In the genomic region with DNA sequence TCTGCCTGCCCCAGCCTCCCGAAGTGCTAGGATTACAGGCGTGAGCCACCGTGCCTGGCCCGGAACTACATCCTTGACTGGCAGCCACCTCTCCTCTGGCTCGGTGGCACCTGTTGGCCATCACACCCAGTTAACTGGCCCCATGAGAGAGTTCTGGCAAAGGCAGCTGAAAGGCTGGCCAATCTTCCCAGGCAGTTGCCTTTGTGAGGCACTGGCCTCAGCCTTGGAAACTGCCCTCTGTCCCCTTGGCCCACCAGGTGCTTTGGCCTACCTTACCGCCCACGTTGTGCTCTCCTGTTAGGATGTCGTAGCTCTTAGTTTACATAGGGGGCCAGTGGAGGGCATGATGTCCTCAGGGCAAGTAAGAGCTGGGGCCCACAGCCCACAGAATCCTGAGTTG, we compare ENCODE assay signal across 2 cellular contexts.
TF ChIP-seq lines count a peak whose summit lies in the region.

No MANE protein-coding gene starts in this region.

TF ChIP-seq in GM23338, 12 proteins besides CTCF, POLR2A, EP300 and RAD21 (continues in another document):
- no peak for TF ChIP-seq POLR2AphosphoS5 (IDR thresholded peaks at IDR 0.05; ENCODE audit: low read depth)
- TF ChIP-seq CREB1 (CRISPR knock-in tag; IDR thresholded peaks at IDR 0.05; ENCODE audit: low read depth), result no peak
- no peak for TF ChIP-seq STAT1 (IDR thresholded peaks at IDR 0.05; ENCODE audit: unreplicated experiment)
- no peak for TF ChIP-seq NANOG (IDR thresholded peaks at IDR 0.05; ENCODE audit: borderline replicate concordance)
- no peak for TF ChIP-seq EZH2 (IDR thresholded peaks at IDR 0.05; ENCODE audit: low read depth, unreplicated experiment)
- TF ChIP-seq ZNF331 (CRISPR knock-in tag; IDR thresholded peaks at IDR 0.05; ENCODE audit: low read depth), result no peak
- TF ChIP-seq JUNB (IDR thresholded peaks at IDR 0.05; ENCODE audit: unreplicated experiment), result no peak
- TF ChIP-seq ZNF114 (CRISPR knock-in tag; IDR thresholded peaks at IDR 0.05), result no peak
- TF ChIP-seq, protein P1, sequence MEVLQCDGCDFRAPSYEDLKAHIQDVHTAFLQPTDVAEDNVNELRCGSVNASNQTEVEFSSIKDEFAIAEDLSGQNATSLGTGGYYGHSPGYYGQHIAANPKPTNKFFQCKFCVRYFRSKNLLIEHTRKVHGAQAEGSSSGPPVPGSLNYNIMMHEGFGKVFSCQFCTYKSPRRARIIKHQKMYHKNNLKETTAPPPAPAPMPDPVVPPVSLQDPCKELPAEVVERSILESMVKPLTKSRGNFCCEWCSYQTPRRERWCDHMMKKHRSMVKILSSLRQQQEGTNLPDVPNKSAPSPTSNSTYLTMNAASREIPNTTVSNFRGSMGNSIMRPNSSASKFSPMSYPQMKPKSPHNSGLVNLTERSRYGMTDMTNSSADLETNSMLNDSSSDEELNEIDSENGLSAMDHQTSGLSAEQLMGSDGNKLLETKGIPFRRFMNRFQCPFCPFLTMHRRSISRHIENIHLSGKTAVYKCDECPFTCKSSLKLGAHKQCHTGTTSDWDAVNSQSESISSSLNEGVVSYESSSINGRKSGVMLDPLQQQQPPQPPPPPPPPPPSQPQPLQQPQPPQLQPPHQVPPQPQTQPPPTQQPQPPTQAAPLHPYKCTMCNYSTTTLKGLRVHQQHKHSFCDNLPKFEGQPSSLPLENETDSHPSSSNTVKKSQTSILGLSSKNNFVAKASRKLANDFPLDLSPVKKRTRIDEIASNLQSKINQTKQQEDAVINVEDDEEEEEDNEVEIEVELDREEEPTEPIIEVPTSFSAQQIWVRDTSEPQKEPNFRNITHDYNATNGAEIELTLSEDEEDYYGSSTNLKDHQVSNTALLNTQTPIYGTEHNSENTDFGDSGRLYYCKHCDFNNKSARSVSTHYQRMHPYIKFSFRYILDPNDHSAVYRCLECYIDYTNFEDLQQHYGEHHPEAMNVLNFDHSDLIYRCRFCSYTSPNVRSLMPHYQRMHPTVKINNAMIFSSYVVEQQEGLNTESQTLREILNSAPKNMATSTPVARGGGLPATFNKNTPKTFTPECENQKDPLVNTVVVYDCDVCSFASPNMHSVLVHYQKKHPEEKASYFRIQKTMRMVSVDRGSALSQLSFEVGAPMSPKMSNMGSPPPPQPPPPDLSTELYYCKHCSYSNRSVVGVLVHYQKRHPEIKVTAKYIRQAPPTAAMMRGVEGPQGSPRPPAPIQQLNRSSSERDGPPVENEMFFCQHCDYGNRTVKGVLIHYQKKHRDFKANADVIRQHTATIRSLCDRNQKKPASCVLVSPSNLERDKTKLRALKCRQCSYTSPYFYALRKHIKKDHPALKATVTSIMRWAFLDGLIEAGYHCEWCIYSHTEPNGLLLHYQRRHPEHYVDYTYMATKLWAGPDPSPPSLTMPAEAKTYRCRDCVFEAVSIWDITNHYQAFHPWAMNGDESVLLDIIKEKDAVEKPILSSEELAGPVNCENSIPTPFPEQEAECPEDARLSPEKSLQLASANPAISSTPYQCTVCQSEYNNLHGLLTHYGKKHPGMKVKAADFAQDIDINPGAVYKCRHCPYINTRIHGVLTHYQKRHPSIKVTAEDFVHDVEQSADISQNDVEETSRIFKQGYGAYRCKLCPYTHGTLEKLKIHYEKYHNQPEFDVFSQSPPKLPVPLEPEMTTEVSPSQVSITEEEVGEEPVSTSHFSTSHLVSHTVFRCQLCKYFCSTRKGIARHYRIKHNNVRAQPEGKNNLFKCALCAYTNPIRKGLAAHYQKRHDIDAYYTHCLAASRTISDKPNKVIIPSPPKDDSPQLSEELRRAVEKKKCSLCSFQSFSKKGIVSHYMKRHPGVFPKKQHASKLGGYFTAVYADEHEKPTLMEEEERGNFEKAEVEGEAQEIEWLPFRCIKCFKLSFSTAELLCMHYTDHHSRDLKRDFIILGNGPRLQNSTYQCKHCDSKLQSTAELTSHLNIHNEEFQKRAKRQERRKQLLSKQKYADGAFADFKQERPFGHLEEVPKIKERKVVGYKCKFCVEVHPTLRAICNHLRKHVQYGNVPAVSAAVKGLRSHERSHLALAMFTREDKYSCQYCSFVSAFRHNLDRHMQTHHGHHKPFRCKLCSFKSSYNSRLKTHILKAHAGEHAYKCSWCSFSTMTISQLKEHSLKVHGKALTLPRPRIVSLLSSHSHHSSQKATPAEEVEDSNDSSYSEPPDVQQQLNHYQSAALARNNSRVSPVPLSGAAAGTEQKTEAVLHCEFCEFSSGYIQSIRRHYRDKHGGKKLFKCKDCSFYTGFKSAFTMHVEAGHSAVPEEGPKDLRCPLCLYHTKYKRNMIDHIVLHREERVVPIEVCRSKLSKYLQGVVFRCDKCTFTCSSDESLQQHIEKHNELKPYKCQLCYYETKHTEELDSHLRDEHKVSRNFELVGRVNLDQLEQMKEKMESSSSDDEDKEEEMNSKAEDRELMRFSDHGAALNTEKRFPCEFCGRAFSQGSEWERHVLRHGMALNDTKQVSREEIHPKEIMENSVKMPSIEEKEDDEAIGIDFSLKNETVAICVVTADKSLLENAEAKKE (CRISPR knock-in tag; IDR thresholded peaks at IDR 0.05), result no peak
- TF ChIP-seq EZH2phosphoT487 (IDR thresholded peaks at IDR 0.05; ENCODE audit: unreplicated experiment), result no peak
- TF ChIP-seq, protein P2, sequence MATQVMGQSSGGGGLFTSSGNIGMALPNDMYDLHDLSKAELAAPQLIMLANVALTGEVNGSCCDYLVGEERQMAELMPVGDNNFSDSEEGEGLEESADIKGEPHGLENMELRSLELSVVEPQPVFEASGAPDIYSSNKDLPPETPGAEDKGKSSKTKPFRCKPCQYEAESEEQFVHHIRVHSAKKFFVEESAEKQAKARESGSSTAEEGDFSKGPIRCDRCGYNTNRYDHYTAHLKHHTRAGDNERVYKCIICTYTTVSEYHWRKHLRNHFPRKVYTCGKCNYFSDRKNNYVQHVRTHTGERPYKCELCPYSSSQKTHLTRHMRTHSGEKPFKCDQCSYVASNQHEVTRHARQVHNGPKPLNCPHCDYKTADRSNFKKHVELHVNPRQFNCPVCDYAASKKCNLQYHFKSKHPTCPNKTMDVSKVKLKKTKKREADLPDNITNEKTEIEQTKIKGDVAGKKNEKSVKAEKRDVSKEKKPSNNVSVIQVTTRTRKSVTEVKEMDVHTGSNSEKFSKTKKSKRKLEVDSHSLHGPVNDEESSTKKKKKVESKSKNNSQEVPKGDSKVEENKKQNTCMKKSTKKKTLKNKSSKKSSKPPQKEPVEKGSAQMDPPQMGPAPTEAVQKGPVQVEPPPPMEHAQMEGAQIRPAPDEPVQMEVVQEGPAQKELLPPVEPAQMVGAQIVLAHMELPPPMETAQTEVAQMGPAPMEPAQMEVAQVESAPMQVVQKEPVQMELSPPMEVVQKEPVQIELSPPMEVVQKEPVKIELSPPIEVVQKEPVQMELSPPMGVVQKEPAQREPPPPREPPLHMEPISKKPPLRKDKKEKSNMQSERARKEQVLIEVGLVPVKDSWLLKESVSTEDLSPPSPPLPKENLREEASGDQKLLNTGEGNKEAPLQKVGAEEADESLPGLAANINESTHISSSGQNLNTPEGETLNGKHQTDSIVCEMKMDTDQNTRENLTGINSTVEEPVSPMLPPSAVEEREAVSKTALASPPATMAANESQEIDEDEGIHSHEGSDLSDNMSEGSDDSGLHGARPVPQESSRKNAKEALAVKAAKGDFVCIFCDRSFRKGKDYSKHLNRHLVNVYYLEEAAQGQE (IDR thresholded peaks at IDR 0.05; ENCODE audit: unreplicated experiment), result no peak

TF ChIP-seq in HepG2, 621 proteins besides CTCF, POLR2A, EP300 and RAD21 (continues in another document):
- TF ChIP-seq, protein P3, sequence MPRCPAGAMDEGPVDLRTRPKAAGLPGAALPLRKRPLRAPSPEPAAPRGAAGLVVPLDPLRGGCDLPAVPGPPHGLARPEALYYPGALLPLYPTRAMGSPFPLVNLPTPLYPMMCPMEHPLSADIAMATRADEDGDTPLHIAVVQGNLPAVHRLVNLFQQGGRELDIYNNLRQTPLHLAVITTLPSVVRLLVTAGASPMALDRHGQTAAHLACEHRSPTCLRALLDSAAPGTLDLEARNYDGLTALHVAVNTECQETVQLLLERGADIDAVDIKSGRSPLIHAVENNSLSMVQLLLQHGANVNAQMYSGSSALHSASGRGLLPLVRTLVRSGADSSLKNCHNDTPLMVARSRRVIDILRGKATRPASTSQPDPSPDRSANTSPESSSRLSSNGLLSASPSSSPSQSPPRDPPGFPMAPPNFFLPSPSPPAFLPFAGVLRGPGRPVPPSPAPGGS (CRISPR knock-in tag; IDR thresholded peaks at IDR 0.05), result 0 out of 2 replicates have a peak, but pooled peaks have one; percentile 50
- TF ChIP-seq ZFY (CRISPR knock-in tag; IDR thresholded peaks at IDR 0.05) (peak; percentile 31; the same call in 1 of the 2 replicates), CREB1 (IDR thresholded peaks at IDR 0.05) (no peak), CREB1 (CRISPR knock-in tag; IDR thresholded peaks at IDR 0.05) (no peak), NFIC (IDR thresholded peaks at IDR 0.05; ENCODE audit: low read length) (no peak), HIVEP1 (CRISPR knock-in tag; IDR thresholded peaks at IDR 0.05) (0 out of 2 replicates have a peak, but pooled peaks have one; percentile 16), NR2C2 (CRISPR knock-in tag; IDR thresholded peaks at IDR 0.05; ENCODE audit: borderline replicate concordance) (no peak), ZSCAN25 (CRISPR knock-in tag; IDR thresholded peaks at IDR 0.05) (0 out of 2 replicates have a peak, but pooled peaks have one; percentile 36), ZNF44 (CRISPR knock-in tag; IDR thresholded peaks at IDR 0.05) (0 out of 2 replicates have a peak, but pooled peaks have one; percentile 32), ZNF572 (CRISPR knock-in tag; IDR thresholded peaks at IDR 0.05) (peak; percentile 21; the same call in 1 of the 2 replicates), ZNF33B (CRISPR knock-in tag; IDR thresholded peaks at IDR 0.05) (0 out of 2 replicates have a peak, but pooled peaks have one; percentile 45), ZNF883 (CRISPR knock-in tag; IDR thresholded peaks at IDR 0.05; ENCODE audit: not compliant biosample characterization) (peak; percentile 47)
- TF ChIP-seq, protein P4, sequence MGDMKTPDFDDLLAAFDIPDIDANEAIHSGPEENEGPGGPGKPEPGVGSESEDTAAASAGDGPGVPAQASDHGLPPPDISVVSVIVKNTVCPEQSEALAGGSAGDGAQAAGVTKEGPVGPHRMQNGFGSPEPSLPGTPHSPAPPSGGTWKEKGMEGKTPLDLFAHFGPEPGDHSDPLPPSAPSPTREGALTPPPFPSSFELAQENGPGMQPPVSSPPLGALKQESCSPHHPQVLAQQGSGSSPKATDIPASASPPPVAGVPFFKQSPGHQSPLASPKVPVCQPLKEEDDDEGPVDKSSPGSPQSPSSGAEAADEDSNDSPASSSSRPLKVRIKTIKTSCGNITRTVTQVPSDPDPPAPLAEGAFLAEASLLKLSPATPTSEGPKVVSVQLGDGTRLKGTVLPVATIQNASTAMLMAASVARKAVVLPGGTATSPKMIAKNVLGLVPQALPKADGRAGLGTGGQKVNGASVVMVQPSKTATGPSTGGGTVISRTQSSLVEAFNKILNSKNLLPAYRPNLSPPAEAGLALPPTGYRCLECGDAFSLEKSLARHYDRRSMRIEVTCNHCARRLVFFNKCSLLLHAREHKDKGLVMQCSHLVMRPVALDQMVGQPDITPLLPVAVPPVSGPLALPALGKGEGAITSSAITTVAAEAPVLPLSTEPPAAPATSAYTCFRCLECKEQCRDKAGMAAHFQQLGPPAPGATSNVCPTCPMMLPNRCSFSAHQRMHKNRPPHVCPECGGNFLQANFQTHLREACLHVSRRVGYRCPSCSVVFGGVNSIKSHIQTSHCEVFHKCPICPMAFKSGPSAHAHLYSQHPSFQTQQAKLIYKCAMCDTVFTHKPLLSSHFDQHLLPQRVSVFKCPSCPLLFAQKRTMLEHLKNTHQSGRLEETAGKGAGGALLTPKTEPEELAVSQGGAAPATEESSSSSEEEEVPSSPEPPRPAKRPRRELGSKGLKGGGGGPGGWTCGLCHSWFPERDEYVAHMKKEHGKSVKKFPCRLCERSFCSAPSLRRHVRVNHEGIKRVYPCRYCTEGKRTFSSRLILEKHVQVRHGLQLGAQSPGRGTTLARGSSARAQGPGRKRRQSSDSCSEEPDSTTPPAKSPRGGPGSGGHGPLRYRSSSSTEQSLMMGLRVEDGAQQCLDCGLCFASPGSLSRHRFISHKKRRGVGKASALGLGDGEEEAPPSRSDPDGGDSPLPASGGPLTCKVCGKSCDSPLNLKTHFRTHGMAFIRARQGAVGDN (CRISPR knock-in tag; IDR thresholded peaks at IDR 0.05), result peak; percentile 62
- TF ChIP-seq, protein P5, sequence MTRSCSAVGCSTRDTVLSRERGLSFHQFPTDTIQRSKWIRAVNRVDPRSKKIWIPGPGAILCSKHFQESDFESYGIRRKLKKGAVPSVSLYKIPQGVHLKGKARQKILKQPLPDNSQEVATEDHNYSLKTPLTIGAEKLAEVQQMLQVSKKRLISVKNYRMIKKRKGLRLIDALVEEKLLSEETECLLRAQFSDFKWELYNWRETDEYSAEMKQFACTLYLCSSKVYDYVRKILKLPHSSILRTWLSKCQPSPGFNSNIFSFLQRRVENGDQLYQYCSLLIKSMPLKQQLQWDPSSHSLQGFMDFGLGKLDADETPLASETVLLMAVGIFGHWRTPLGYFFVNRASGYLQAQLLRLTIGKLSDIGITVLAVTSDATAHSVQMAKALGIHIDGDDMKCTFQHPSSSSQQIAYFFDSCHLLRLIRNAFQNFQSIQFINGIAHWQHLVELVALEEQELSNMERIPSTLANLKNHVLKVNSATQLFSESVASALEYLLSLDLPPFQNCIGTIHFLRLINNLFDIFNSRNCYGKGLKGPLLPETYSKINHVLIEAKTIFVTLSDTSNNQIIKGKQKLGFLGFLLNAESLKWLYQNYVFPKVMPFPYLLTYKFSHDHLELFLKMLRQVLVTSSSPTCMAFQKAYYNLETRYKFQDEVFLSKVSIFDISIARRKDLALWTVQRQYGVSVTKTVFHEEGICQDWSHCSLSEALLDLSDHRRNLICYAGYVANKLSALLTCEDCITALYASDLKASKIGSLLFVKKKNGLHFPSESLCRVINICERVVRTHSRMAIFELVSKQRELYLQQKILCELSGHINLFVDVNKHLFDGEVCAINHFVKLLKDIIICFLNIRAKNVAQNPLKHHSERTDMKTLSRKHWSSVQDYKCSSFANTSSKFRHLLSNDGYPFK (CRISPR knock-in tag; IDR thresholded peaks at IDR 0.05; ENCODE audit: borderline replicate concordance), result peak; percentile 21; the same call in 1 of the 2 replicates
- TF ChIP-seq, protein P6, sequence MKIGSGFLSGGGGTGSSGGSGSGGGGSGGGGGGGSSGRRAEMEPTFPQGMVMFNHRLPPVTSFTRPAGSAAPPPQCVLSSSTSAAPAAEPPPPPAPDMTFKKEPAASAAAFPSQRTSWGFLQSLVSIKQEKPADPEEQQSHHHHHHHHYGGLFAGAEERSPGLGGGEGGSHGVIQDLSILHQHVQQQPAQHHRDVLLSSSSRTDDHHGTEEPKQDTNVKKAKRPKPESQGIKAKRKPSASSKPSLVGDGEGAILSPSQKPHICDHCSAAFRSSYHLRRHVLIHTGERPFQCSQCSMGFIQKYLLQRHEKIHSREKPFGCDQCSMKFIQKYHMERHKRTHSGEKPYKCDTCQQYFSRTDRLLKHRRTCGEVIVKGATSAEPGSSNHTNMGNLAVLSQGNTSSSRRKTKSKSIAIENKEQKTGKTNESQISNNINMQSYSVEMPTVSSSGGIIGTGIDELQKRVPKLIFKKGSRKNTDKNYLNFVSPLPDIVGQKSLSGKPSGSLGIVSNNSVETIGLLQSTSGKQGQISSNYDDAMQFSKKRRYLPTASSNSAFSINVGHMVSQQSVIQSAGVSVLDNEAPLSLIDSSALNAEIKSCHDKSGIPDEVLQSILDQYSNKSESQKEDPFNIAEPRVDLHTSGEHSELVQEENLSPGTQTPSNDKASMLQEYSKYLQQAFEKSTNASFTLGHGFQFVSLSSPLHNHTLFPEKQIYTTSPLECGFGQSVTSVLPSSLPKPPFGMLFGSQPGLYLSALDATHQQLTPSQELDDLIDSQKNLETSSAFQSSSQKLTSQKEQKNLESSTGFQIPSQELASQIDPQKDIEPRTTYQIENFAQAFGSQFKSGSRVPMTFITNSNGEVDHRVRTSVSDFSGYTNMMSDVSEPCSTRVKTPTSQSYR (CRISPR knock-in tag; IDR thresholded peaks at IDR 0.05; ENCODE audit: borderline replicate concordance), result no peak
- TF ChIP-seq, protein P7, sequence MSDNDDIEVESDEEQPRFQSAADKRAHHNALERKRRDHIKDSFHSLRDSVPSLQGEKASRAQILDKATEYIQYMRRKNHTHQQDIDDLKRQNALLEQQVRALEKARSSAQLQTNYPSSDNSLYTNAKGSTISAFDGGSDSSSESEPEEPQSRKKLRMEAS (IDR thresholded peaks at IDR 0.05), result 0 out of 2 replicates have a peak, but pooled peaks have one; percentile 26
